ENCODE assay signal across 8 cellular contexts in genomic region chr1:39653546-39654031, GRCh38. TPM values are rescaled to one million over a fixed set of nuclear protein-coding genes. Genes with fewer than 3 reads are reported as not detected.
DNase-seq lines count a peak whose midpoint lies in the region; ATAC-seq and TF ChIP-seq lines count a peak whose summit lies in the region.

No MANE protein-coding gene starts in this region.

- H3K27me3 ChIP-seq in H7 (ENCODE audit: control insufficient read depth, insufficient read depth, low read length) (peaks cover 34% of the 10 kb centered on the region; the same call in 1 of the 2 replicates), dorsolateral prefrontal cortex (no peaks in the 10 kb centered on the region)

- peak; percentile 54 to 60 for DNase-seq in AML-193 (lab: John Stamatoyannopoulos, UW)
- DNase-seq in H7, result peak; percentile 73
- DNase-seq in NCI-H526 (lab: John Stamatoyannopoulos, UW), result peak; percentile 78 to 92
- DNase-seq in activated CD4-positive, alpha-beta T cell treated with anti-CD3 and anti-CD28 coated beads, Interleukin-2, amount 50 U/mL, for 1 hour, result peak; percentile 69
- peak; percentile 71 to 94 (median 84) for DNase-seq in dorsolateral prefrontal cortex
- DNase-seq in lung microvascular endothelial cell (ENCODE audit: low read depth in 2 of 2), result peak; percentile 78 to 87
- peak; percentile 58 for DNase-seq in stimulated activated CD8-positive, alpha-beta memory T cell treated with anti-CD3 and anti-CD28 coated beads, Interleukin-12 subunit alpha, Interleukin-12 subunit beta, amount 100 ng/mL, for 1 hour (ENCODE audit: low read depth)

- H3K27ac ChIP-seq in dorsolateral prefrontal cortex, result peak overlapping the region in 44 of 59 donors; percentile 1 to 87 (median 56)

- TF ChIP-seq CTCF in dorsolateral prefrontal cortex (IDR thresholded peaks at IDR 0.05 in 54 of 56, conservative IDR thresholded peaks at IDR 0.05 in 2 of 56; ENCODE audit: low read depth in 1 of 56, partially characterized antibody in 56 of 56), result peak; percentile 86 to 99 (median 95)

- H3K4me3 ChIP-seq in H7 (ENCODE audit: insufficient read depth, low read depth, low read length) (no peak overlapping the region), dorsolateral prefrontal cortex (peak overlapping the region in 36 of 59 donors; percentile 1 to 52 (median 26))

- no peaks in the 10 kb centered on the region for H3K36me3 ChIP-seq in H7 (replicated peaks; ENCODE audit: control insufficient read depth, insufficient read depth, low read length)

- ATAC-seq in GM21515 (IDR thresholded peaks at IDR 0.05; ENCODE audit: unreplicated experiment), result no peak

- intact Hi-C loops in dorsolateral prefrontal cortex (cut with DNase I), result loop anchor here (1.0 to 10.0 kb wide), 3 partner anchors 47 to 549 kb away; no protein-coding TSS in a partner anchor

RNA-seq across cellular contexts. Expression of gene HEYL, which starts 14.1 kb away (rescaled TPM):
- 0.63 and 0.94 TPM in 2 replicates for total RNA-seq in H7 (2014; rRNA removed; shearing (Covaris generic))
- 10 to 100 TPM in 6 of 120 experiments, 1 to 10 TPM in 114; 1.6 to 14.9 (median 4.3) TPM for total RNA-seq in dorsolateral prefrontal cortex
- total RNA-seq in lung microvascular endothelial cell, result under 0.01 TPM in 1 of 2 replicates, not detected in the other

RNA-seq across cellular contexts. Expression of gene NT5C1A, which starts 18.3 kb away (rescaled TPM):
- total RNA-seq in H7 (2014; rRNA removed; shearing (Covaris generic)), result not detected in 2 replicates
- 10 to 100 TPM in 118 of 120 experiments, 1 to 10 TPM in 2; 6.5 to 30.5 (median 16.7) TPM for total RNA-seq in dorsolateral prefrontal cortex
- not detected in 2 replicates for total RNA-seq in lung microvascular endothelial cell

RNA-seq across cellular contexts. Expression of gene HPCAL4, which starts 37.6 kb away (rescaled TPM):
- total RNA-seq in H7 (2014; rRNA removed; shearing (Covaris generic)), result not detected in 2 replicates
- 100 to 1,000 TPM in 102 of 120 experiments, 10 to 100 TPM in 18; 40.8 to 217 (median 131) TPM for total RNA-seq in dorsolateral prefrontal cortex
- not detected in 2 replicates for total RNA-seq in lung microvascular endothelial cell

Comparison
In these comparisons a context has a peak if more than half of its experiments do, and no peak if none do; other contexts are left out.
1. RNA of gene HPCAL4, which starts 37.6 kb away (total RNA-seq): 40.8 to 217 TPM in dorsolateral prefrontal cortex; not detected in H7 and not detected in lung microvascular endothelial cell; every median in the first group is over 10 times any median in the second.
2. Peak in every context shown above with its lines, with median percentiles within 50 percentile points of each other: DNase-seq.